In the genomic region with DNA sequence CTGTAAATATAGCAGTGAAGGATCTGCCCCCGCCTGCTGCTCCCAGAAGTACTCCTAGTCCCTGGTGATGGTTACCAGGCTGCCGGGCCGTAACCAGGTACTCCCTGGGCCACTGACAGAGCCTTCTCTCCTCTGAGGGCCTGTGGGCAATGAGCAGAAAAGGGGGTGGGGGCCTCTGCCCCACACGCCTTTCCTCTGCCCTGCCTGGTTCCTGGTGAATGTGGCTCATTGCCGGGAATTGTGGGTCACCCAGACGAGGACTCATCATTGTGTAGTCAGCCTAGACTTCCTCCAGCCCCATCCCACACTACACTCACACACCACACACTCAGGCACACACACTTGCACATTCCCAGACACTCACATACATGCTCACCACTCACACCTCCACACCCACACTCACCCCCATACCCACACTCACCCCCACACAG, we compare ENCODE assay signal across 16 cellular contexts. TPM values are rescaled to one million over a fixed set of nuclear protein-coding genes. Genes with fewer than 3 reads are reported as not detected.
DNase-seq lines count a peak whose midpoint lies in the region; ATAC-seq, FAIRE-seq and TF ChIP-seq lines count a peak whose summit lies in the region.
"Had no signal": no experiment of that assay in that cellular context is flagged by ENCODE, and none has a peak within 500 bp of the region (broad histone marks: within the 10 kb centered on the region; RNA-seq: fewer than 3 reads in every experiment).

No MANE protein-coding gene starts in this region.

- no peak overlapping the region for H3K4me3 ChIP-seq in SK-N-SH (ENCODE audit: low read depth in 2 of 2, low read length in 1 of 2)
- H3K4me3 ChIP-seq in spleen: peak overlapping the region in 1 of 8 donors; percentile 36
- H3K4me3 ChIP-seq in MM.1S (ENCODE audit: low read length): no peak overlapping the region

- CTCF ChIA-PET in SK-N-SH (lab: Yijun Ruan, JAX): interaction anchor here (1.0 kb wide), 3 partner anchors 9 to 95 kb away, joined by 3 to 4 read pairs (median 3); no protein-coding TSS in a partner anchor

- H3K9ac ChIP-seq in SK-N-SH: no peak overlapping the region
- no peak overlapping the region for H3K9ac ChIP-seq in MM.1S (ENCODE audit: low read length)

- no peak for DNase-seq in SK-N-SH
- peak; percentile 44 for DNase-seq in RKO (ENCODE audit: low spot score)
- no peak for DNase-seq in spleen
- DNase-seq in MM.1S: no peak
- DNase-seq in GM20000 (ENCODE audit: low spot score): no peak
- DNase-seq in GM12891 (ENCODE audit: insufficient read length, low spot score): no peak
- DNase-seq: CD4-positive, CD25-positive, alpha-beta regulatory T cell; NCI-H2081; SHP77 treated with DMSO at 0.1 percent for 48 hours; stimulated activated naive CD8-positive, alpha-beta T cell treated with anti-CD3 and anti-CD28 coated beads, Interleukin-15, Interleukin-2, amounts not matched to agents 100 U/mL and 50 U/mL, for 24 hours; T-helper 17 cell; trophoblast cell had no signal

- intact Hi-C loops in spleen (cut with DNase I; ENCODE audit: low total_unique reads): no loop called here

- WGBS in SK-N-SH (ENCODE audit: low lambda C conversion rate): 67% methylated on average over 1 of the region's 6 CpGs
- WGBS in spleen, 5 donors: 64 to 92% (median 74%) methylated on average over 6 of the region's 6 CpGs

- no peak overlapping the region for H3K27ac ChIP-seq in SK-N-SH (ENCODE audit: low read depth in 2 of 2, low read length in 1 of 2)
- peak overlapping the region in 5 of 8 donors; percentile 56 to 92 (median 82) for H3K27ac ChIP-seq in spleen
- H3K27ac ChIP-seq in MM.1S (ENCODE audit: low read length): no peak overlapping the region

- H3K9me2 ChIP-seq in SK-N-SH (no peaks in the 10 kb centered on the region), MM.1S (replicated peaks; ENCODE audit: insufficient read depth, low read length) (no peaks in the 10 kb centered on the region)

- TF ChIP-seq CTCF in SK-N-SH (IDR thresholded peaks at IDR 0.05) (no peak), spleen (IDR thresholded peaks at IDR 0.05 in 8 of 11, conservative IDR thresholded peaks at IDR 0.05 in 3 of 11) (no peak), MM.1S (IDR thresholded peaks at IDR 0.05; ENCODE audit: low read length) (no peak), GM20000 (IDR thresholded peaks at IDR 0.05; ENCODE audit: extremely low read depth, missing control alignments) (no peak)

- no peak for FAIRE-seq in GM12891 (lab: Jason Lieb, UNC)
- FAIRE-seq: islet of Langerhans had no signal

- H3K9me3 ChIP-seq in SK-N-SH (no peaks in the 10 kb centered on the region), spleen (no peaks in the 10 kb centered on the region), MM.1S (replicated peaks; ENCODE audit: insufficient read depth, low read length) (no peaks in the 10 kb centered on the region)

- no peak for TF ChIP-seq RAD21 in SK-N-SH (IDR thresholded peaks at IDR 0.05; ENCODE audit: low read length)

- H3K27me3 ChIP-seq in SK-N-SH (ENCODE audit: insufficient read depth) (no peaks in the 10 kb centered on the region), spleen (replicated peaks in 1 of 7) (no peaks in the 10 kb centered on the region), MM.1S (replicated peaks; ENCODE audit: insufficient read depth, low read length) (no peaks in the 10 kb centered on the region)

- POLR2A ChIA-PET in SK-N-SH (lab: Yijun Ruan, JAX): no interaction called here

- H3K36me3 ChIP-seq in SK-N-SH (replicated peaks in 1 of 2; ENCODE audit: control insufficient read depth in 1 of 2, insufficient read depth in 2 of 2, low read length in 1 of 2): no peaks in the 10 kb centered on the region
- no peaks in the 10 kb centered on the region for H3K36me3 ChIP-seq in spleen
- no peaks in the 10 kb centered on the region for H3K36me3 ChIP-seq in MM.1S (replicated peaks; ENCODE audit: insufficient read depth, low read length)

- no peak for TF ChIP-seq EP300 in SK-N-SH (IDR thresholded peaks at IDR 0.05; ENCODE audit: borderline replicate concordance in 1 of 2, low read depth in 1 of 2, low read length in 1 of 2)

- H2AFZ ChIP-seq in SK-N-SH (ENCODE audit: low read depth) (0 out of 2 replicates have a peak overlapping the region, but pooled peaks have one; percentile 48), MM.1S (ENCODE audit: low read length) (no peak overlapping the region)

- peaks cover 8 to 16% of the 10 kb centered on the region in 2 experiments; a peak in 2 of 4 replicates for H3K4me1 ChIP-seq in SK-N-SH (ENCODE audit: control insufficient read depth in 1 of 2, insufficient read depth in 2 of 2, low read depth in 1 of 2, low read length in 1 of 2)
- peaks cover 0 to 37% (median 5%) of the 10 kb centered on the region in 6 donors for H3K4me1 ChIP-seq in spleen
- no peaks in the 10 kb centered on the region for H3K4me1 ChIP-seq in MM.1S (ENCODE audit: low read length)

- TF ChIP-seq POLR2A in spleen (IDR thresholded peaks at IDR 0.05) (no peak), GM12891 (IDR thresholded peaks at IDR 0.05; ENCODE audit: low read depth, low read length) (no peak)

- H3K79me2 ChIP-seq in SK-N-SH (ENCODE audit: insufficient read depth) (no peaks in the 10 kb centered on the region), MM.1S (ENCODE audit: low read length) (no peaks in the 10 kb centered on the region)

- H4K20me1 ChIP-seq in SK-N-SH (ENCODE audit: insufficient read depth): no peaks in the 10 kb centered on the region
- no peaks in the 10 kb centered on the region for H4K20me1 ChIP-seq in MM.1S (ENCODE audit: insufficient read depth, low read length)

- H3K4me2 ChIP-seq in SK-N-SH (no peak overlapping the region), MM.1S (ENCODE audit: low read depth, low read length) (no peak overlapping the region)

- ATAC-seq in SK-N-SH treated with all-trans-retinoic acid at 6 μM for 48 hours (no peak), esophagus mucosa (peak; percentile 45)
- ATAC-seq: activated CD4-positive, CD25-positive, alpha-beta regulatory T cell treated with anti-CD3 and anti-CD28 coated beads, Interleukin-2, amount 50 U/mL, for 24 hours; stimulated activated naive CD8-positive, alpha-beta T cell treated with anti-CD3 and anti-CD28 coated beads, Interleukin-15, Interleukin-2, amounts not matched to agents 100 U/mL and 50 U/mL, for 24 hours had no signal

- H3F3A ChIP-seq in SK-N-SH (replicated peaks; ENCODE audit: insufficient read depth) (peaks cover 4% of the 10 kb centered on the region), MM.1S (ENCODE audit: insufficient read depth, low read length) (no peaks in the 10 kb centered on the region)

TF ChIP-seq in SK-N-SH, 30 proteins besides CTCF, POLR2A, EP300 and RAD21 (continues in another document):
- TF ChIP-seq MEF2A (IDR thresholded peaks at IDR 0.05; ENCODE audit: borderline replicate concordance, low read depth): no peak

TF ChIP-seq in SK-N-SH treated with all-trans-retinoic acid at 6 μM for 48 hours, 23 proteins besides CTCF, POLR2A, EP300 and RAD21 (continues in another document):
- TF ChIP-seq ISL1 (CRISPR knock-in tag; IDR thresholded peaks at IDR 0.05) (no peak), ZFP30 (CRISPR knock-in tag; IDR thresholded peaks at IDR 0.05) (no peak)
- TF ChIP-seq, protein P1, sequence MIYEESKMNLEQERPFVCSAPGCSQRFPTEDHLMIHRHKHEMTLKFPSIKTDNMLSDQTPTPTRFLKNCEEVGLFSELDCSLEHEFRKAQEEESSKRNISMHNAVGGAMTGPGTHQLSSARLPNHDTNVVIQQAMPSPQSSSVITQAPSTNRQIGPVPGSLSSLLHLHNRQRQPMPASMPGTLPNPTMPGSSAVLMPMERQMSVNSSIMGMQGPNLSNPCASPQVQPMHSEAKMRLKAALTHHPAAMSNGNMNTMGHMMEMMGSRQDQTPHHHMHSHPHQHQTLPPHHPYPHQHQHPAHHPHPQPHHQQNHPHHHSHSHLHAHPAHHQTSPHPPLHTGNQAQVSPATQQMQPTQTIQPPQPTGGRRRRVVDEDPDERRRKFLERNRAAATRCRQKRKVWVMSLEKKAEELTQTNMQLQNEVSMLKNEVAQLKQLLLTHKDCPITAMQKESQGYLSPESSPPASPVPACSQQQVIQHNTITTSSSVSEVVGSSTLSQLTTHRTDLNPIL (CRISPR knock-in tag; IDR thresholded peaks at IDR 0.05; ENCODE audit: low read depth): no peak

TF ChIP-seq in GM12891, 5 proteins besides CTCF, POLR2A, EP300 and RAD21:
- TF ChIP-seq PAX5 (IDR thresholded peaks at IDR 0.05; ENCODE audit: insufficient read depth, low read length, severe bottlenecking) (no peak), TAF1 (IDR thresholded peaks at IDR 0.05; ENCODE audit: low read depth, low read length) (no peak), POLR2AphosphoS5 (IDR thresholded peaks at IDR 0.05; ENCODE audit: low read depth, low read length) (no peak), SPI1 (IDR thresholded peaks at IDR 0.05; ENCODE audit: low read depth, low read length) (no peak), POU2F2 (IDR thresholded peaks at IDR 0.05; ENCODE audit: low read depth, low read length) (no peak)

RNA-seq across cellular contexts. Expression of a gene that starts 35.7 kb away (rescaled TPM):
- 266 and 319 TPM in 2 replicates for polyA plus RNA-seq in SK-N-SH (2012; rRNA removed)
- 144 and 218 TPM in 2 replicates for polyA plus RNA-seq in SK-N-SH (2012; cell fraction: cytosol; rRNA removed)
- polyA plus RNA-seq in SK-N-SH (2012; cell fraction: nucleus; rRNA removed): 589 and 740 TPM in 2 replicates
- 117 TPM for total RNA-seq in esophagus mucosa
- 100 to 1,000 TPM in 5 of 7 donors, 10 to 100 TPM in 2; 87.3 to 315 (median 121) TPM for total RNA-seq in spleen
- polyA plus RNA-seq in spleen: 10 to 100 TPM; 15.4 to 33.0 (median 26.0) TPM
- polyA plus RNA-seq in GM12891 (2012; ENCODE audit: low read depth, missing spikeins): 1.3 TPM

Comparison
In these comparisons a context has a peak if more than half of its experiments do, and no peak if none do; other contexts are left out.
1. H3K27ac ChIP-seq: peak in spleen (5 of 8); none in SK-N-SH (0 of 2) and MM.1S (single experiment).